Comparison of ENCODE assay signal across 8 cellular contexts in genomic region chr15:74434260-74434915, GRCh38. TPM values are rescaled to one million over a fixed set of nuclear protein-coding genes. Genes with fewer than 3 reads are reported as not detected.
DNase-seq lines count a peak whose midpoint lies in the region; ATAC-seq, FAIRE-seq and TF ChIP-seq lines count a peak whose summit lies in the region.

No MANE protein-coding gene starts in this region.

- H3K9me3 ChIP-seq in upper lobe of left lung = no peaks in the 10 kb centered on the region

- intact Hi-C loops in Right ventricle myocardium inferior (cut with DNase I) = loop anchor here (10.0 kb wide), 1 partner anchor 180 kb away; the partner anchor contains the start of gene CLK3
- intact Hi-C loops in cardiac septum (cut with DNase I) = no loop called here

- peaks cover 17 to 25% (median 20%) of the 10 kb centered on the region in 4 donors for H3K4me1 ChIP-seq in upper lobe of left lung

- WGBS in upper lobe of left lung, 2 donors = 43 to 50% methylated on average over 8 to 12 of the region's 12 CpGs

- H3K4me3 ChIP-seq in astrocyte of the cerebellum (ENCODE audit: low read depth, low read length) (peak overlapping the region; percentile 76), upper lobe of left lung (peak overlapping the region in 3 of 4 donors; percentile 84 to 86 (median 86))

- in situ Hi-C loops in astrocyte of the cerebellum (cut with HindIII; ENCODE audit: low sequenced_read_pairs) = loop anchor here (10.0 kb wide), 1 partner anchor 60 kb away; no protein-coding TSS in a partner anchor

- ATAC-seq in Right ventricle myocardium inferior (peak; percentile 12), upper lobe of left lung (ENCODE audit: low FRiP score in 2 of 2) (no peak), GM18520 (IDR thresholded peaks at IDR 0.05; ENCODE audit: unreplicated experiment) (no peak)

- FAIRE-seq in D721Med (lab: Jason Lieb, UNC) = no peak

- no peaks in the 10 kb centered on the region for H3K36me3 ChIP-seq in upper lobe of left lung

- no peaks in the 10 kb centered on the region for H3K27me3 ChIP-seq in layer of hippocampus (ENCODE audit: control insufficient read depth, insufficient read depth, low read length)
- peaks cover 0 to 14% (median 6%) of the 10 kb centered on the region in 4 donors for H3K27me3 ChIP-seq in upper lobe of left lung

- no peak for DNase-seq in Right ventricle myocardium inferior (ENCODE audit: missing footprints)
- DNase-seq in cardiac septum (ENCODE audit: low spot score) = no peak
- no peak for DNase-seq in astrocyte of the cerebellum (ENCODE audit: low read depth)
- DNase-seq in upper lobe of left lung = no peak
- DNase-seq in NCI-H2196 treated with DMSO at 0.1 percent for 48 hours (lab: John Stamatoyannopoulos, UW; ENCODE audit: unreplicated experiment) = no peak
- DNase-seq in D721Med (ENCODE audit: insufficient read length, low spot score) = no peak

- TF ChIP-seq EP300 in upper lobe of left lung (IDR thresholded peaks at IDR 0.05) = no peak

- no peak for TF ChIP-seq CTCF in astrocyte of the cerebellum (IDR thresholded peaks at IDR 0.05; ENCODE audit: low read depth, low read length, missing control alignments)
- TF ChIP-seq CTCF in upper lobe of left lung (IDR thresholded peaks at IDR 0.05) = no peak
- TF ChIP-seq CTCF in D721Med (IDR thresholded peaks at IDR 0.05; ENCODE audit: insufficient read depth, missing control alignments) = no peak

- H3K27ac ChIP-seq in layer of hippocampus (ENCODE audit: low read depth, low read length) (peak overlapping the region; percentile 92), upper lobe of left lung (peak overlapping the region; percentile 65 to 86 (median 80))

- no peak for TF ChIP-seq POLR2A in upper lobe of left lung (IDR thresholded peaks at IDR 0.05)

RNA-seq across cellular contexts. Expression of gene SEMA7A, which starts 0.6 kb away (rescaled TPM):
- total RNA-seq in Right ventricle myocardium inferior (1.6 TPM), cardiac septum (1.5 TPM), upper lobe of left lung (1 to 10 TPM; 1.0 to 9.1 (median 5.3) TPM)

RNA-seq across cellular contexts. Expression of gene UBL7, which starts 26.6 kb away (rescaled TPM):
- total RNA-seq in Right ventricle myocardium inferior = 47.7 TPM
- 48.3 TPM for total RNA-seq in cardiac septum
- 10 to 100 TPM; 22.0 to 53.1 (median 48.6) TPM for total RNA-seq in upper lobe of left lung
